1 cellular context compared by ENCODE assay signal in genomic region chr16:70708381-70709253, GRCh38.
TF ChIP-seq lines count a peak whose summit lies in the region.

No MANE protein-coding gene starts in this region.

TF ChIP-seq in endothelial cell of umbilical vein, 7 proteins besides CTCF, POLR2A, EP300 and RAD21 (continued from another document):
- TF ChIP-seq GATA2 (IDR thresholded peaks at IDR 0.05; ENCODE audit: insufficient read depth, insufficient read length, low read depth, low read length): no peak
